ENCODE assay signal across 8 cellular contexts in the genomic region with DNA sequence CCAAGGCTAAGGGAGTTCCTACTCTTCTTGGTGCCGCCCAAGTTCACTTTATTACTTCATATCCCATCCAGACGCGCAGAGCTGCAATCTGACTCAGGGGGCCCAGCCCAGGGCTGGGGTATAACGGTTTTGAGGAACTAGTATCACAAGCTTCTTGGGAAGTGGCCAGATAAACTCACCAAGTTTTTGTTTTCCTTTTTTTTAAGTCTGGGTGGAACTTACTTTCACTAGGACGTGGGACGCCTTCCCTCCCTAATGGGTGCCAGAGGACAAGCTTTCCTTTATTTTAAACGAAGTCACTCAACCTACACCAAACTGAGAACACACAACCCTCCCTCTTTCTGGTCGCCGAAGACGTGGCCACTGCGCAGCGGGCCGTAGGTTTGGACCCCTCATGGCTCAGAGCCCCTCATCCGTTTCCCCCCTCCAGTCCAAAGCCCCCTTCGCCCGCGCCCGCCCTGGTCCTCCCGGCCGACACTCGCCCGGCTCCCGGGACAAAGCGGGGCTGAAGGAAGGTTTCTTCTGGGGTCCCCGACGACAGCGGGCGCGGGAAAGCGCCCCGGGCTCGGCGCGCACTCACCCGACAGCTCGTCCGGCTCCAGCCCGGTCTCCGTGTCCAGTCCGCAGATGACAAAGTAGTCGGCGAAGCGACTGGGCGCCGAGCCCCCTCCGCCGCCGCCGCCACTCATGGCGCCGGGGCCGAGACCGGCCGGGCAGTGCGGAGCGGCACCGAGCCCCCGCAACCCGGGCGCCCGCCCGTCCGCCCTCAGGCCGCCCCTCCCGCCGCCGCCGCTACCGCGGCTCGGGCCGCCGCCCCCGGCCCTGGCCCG. TPM values are rescaled to one million over a fixed set of nuclear protein-coding genes. Genes with fewer than 3 reads are reported as not detected.
DNase-seq lines count a peak whose midpoint lies in the region; ATAC-seq, FAIRE-seq and TF ChIP-seq lines count a peak whose summit lies in the region.

No MANE protein-coding gene starts in this region.

- H4K20me1 ChIP-seq in endothelial cell of umbilical vein (replicated peaks; ENCODE audit: control insufficient read depth, extremely low read depth, insufficient read depth, low read length): no peaks in the 10 kb centered on the region

- no peaks in the 10 kb centered on the region for H3K9me1 ChIP-seq in endothelial cell of umbilical vein (replicated peaks; ENCODE audit: control insufficient read depth, extremely low read depth, insufficient read depth, low read length)

- H3K4me3 ChIP-seq in MG63 (peak overlapping the region; percentile 98), endothelial cell of umbilical vein (replicated peaks in 1 of 3; ENCODE audit: insufficient read depth in 1 of 3, low read depth in 1 of 3, low read length in 3 of 3) (peak overlapping the region; percentile 71 to 83 (median 81)), mesendoderm (ENCODE audit: low read length) (peak overlapping the region; percentile 93)

- peaks cover 1% of the 10 kb centered on the region for H3K79me1 ChIP-seq in mesendoderm (ENCODE audit: low read length)

- peak; percentile 28 for TF ChIP-seq POLR2A in endothelial cell of umbilical vein (IDR thresholded peaks at IDR 0.05; ENCODE audit: low read depth, low read length)

- H3K4me1 ChIP-seq in ES-I3 (ENCODE audit: insufficient read depth, low read length): peaks cover 16% of the 10 kb centered on the region
- H3K4me1 ChIP-seq in endothelial cell of umbilical vein (ENCODE audit: control insufficient read depth, extremely low read depth, insufficient read depth, low read length): peaks cover 16% of the 10 kb centered on the region
- no peaks in the 10 kb centered on the region for H3K4me1 ChIP-seq in mesendoderm (ENCODE audit: control insufficient read depth, low read depth, low read length)

- WGBS in mesendoderm (ENCODE audit: extremely low coverage, insufficient coverage, low lambda C conversion rate): no CpG with 5 or more reads among the region's 75 CpGs

- H3K27me3 ChIP-seq in MG63 (no peaks in the 10 kb centered on the region), endothelial cell of umbilical vein (ENCODE audit: control insufficient read depth in 2 of 2, insufficient read depth in 2 of 2, low read length in 2 of 2) (no peaks in the 10 kb centered on the region), mesendoderm (ENCODE audit: insufficient read depth, low read length, poor library complexity) (no peaks in the 10 kb centered on the region)

- DNase-seq in H4 (ENCODE audit: low spot score) (peak; percentile 47), MG63 (peak; percentile 78), endothelial cell of umbilical vein (ENCODE audit: low read depth, low spot score) (peak; percentile 87), mesendoderm (peak; percentile 40), HTR-8/SVneo (ENCODE audit: insufficient read length, low spot score) (no peak)
- DNase-seq in activated CD4-positive, alpha-beta T cell treated with anti-CD3 and anti-CD28 coated beads, Interleukin-2, amount 50 U/mL, for 48 hours: peak; percentile 45 to 62
- peak; percentile 59 for DNase-seq in stimulated activated naive CD8-positive, alpha-beta T cell treated with anti-CD3 and anti-CD28 coated beads, Interleukin-15, Interleukin-2, amounts not matched to agents 100 U/mL and 50 U/mL, for 24 hours

- H2BK15ac ChIP-seq in mesendoderm (replicated peaks; ENCODE audit: low read depth): no peak overlapping the region

- dilution Hi-C loops in endothelial cell of umbilical vein (cut with MboI; ENCODE audit: extremely low pct_ligation_motif_present, low sequenced_read_pairs): no loop called here

- peak overlapping the region; percentile 96 for H3K18ac ChIP-seq in mesendoderm (ENCODE audit: low read length)

- no peak overlapping the region for H4K8ac ChIP-seq in mesendoderm (ENCODE audit: low read depth, low read length)

- H3K79me2 ChIP-seq in endothelial cell of umbilical vein (ENCODE audit: control insufficient read depth, insufficient read depth, low read length) (peaks cover 50% of the 10 kb centered on the region), mesendoderm (ENCODE audit: control insufficient read depth, insufficient read depth, low read length) (peaks cover 45% of the 10 kb centered on the region)

- peak overlapping the region; percentile 81 for H3K27ac ChIP-seq in endothelial cell of umbilical vein (ENCODE audit: insufficient read depth, low read depth, low read length)
- peak overlapping the region; percentile 67 for H3K27ac ChIP-seq in mesendoderm (ENCODE audit: low read depth, low read length)

- FAIRE-seq in endothelial cell of umbilical vein (lab: Jason Lieb, UNC): peak; percentile 90
- no peak for FAIRE-seq in HTR-8/SVneo (lab: Jason Lieb, UNC)

- H2BK120ac ChIP-seq in mesendoderm (ENCODE audit: low read depth, low read length): no peak overlapping the region

- H3K4me2 ChIP-seq in endothelial cell of umbilical vein (ENCODE audit: insufficient read depth, low read length): peak overlapping the region; percentile 78
- H3K4me2 ChIP-seq in mesendoderm (ENCODE audit: low read length): peak overlapping the region; percentile 98

- no peaks in the 10 kb centered on the region for H3K9me3 ChIP-seq in ES-I3 (ENCODE audit: control insufficient read depth, insufficient read depth, low read length)
- H3K9me3 ChIP-seq in MG63: no peaks in the 10 kb centered on the region
- H3K9me3 ChIP-seq in endothelial cell of umbilical vein (replicated peaks; ENCODE audit: control insufficient read depth, insufficient read depth, low read length): no peaks in the 10 kb centered on the region

- POLR2A ChIA-PET in endothelial cell of umbilical vein (lab: Charles Lee): interaction anchor here (0.6 to 1.5 kb wide), 5 partner anchors 12 to 196 kb away, joined by 3 to 11 read pairs (median 5); partner anchors contain the start of genes IPO7 and ZNF143

- BruUV-seq in endothelial cell of umbilical vein (replicated peaks; lab: Mats Ljungman, UMichigan): TSS peak; percentile 66

- H3K9ac ChIP-seq in ES-I3 (ENCODE audit: low read depth, low read length) (peak overlapping the region; percentile 75), endothelial cell of umbilical vein (replicated peaks; ENCODE audit: extremely low read depth, insufficient read depth, low read length) (peak overlapping the region; percentile 94), mesendoderm (ENCODE audit: low read length) (peak overlapping the region; percentile 93)

- H3K23ac ChIP-seq in mesendoderm (ENCODE audit: low read length): no peak overlapping the region

- peak overlapping the region; percentile 69 for H2AK5ac ChIP-seq in mesendoderm (ENCODE audit: low read length)

- ATAC-seq in stimulated activated naive CD8-positive, alpha-beta T cell treated with anti-CD3 and anti-CD28 coated beads, Interleukin-15, Interleukin-2, amounts not matched to agents 100 U/mL and 50 U/mL, for 24 hours: peak; percentile 62

- no peak overlapping the region for H4K5ac ChIP-seq in mesendoderm (ENCODE audit: low read length)

- peak overlapping the region; percentile 27 for H2AFZ ChIP-seq in endothelial cell of umbilical vein (ENCODE audit: low read depth, low read length)

- H2BK5ac ChIP-seq in mesendoderm (ENCODE audit: low read length): no peak overlapping the region

- intact Hi-C loops in endothelial cell of umbilical vein (cut with micrococcal nuclease): loop anchor here (1.0 to 10.0 kb wide), 8 partner anchors 12 to 350 kb away; partner anchors contain the start of genes AKIP1, IPO7, TMEM41B and ZNF143

- no peak for TF ChIP-seq CTCF in endothelial cell of umbilical vein (IDR thresholded peaks at IDR 0.05; ENCODE audit: extremely low read depth in 1 of 2, insufficient read depth in 1 of 2, low read depth in 1 of 2, low read length in 2 of 2)

- H3K36me3 ChIP-seq in ES-I3 (ENCODE audit: insufficient read depth, low read length) (no peaks in the 10 kb centered on the region), MG63 (peaks cover 2% of the 10 kb centered on the region; the same call in 1 of the 2 replicates), endothelial cell of umbilical vein (ENCODE audit: control insufficient read depth in 2 of 2, extremely low read depth in 1 of 2, insufficient read depth in 2 of 2, low read length in 2 of 2) (no peaks in the 10 kb centered on the region), mesendoderm (ENCODE audit: control insufficient read depth, insufficient read depth, low read length) (no peaks in the 10 kb centered on the region)

- CTCF ChIA-PET in endothelial cell of umbilical vein (lab: Charles Lee): interaction anchor here (0.6 to 2.6 kb wide), 10 partner anchors 12 to 271 kb away, joined by 3 to 10 read pairs (median 4); partner anchors contain the start of gene IPO7

- H3K56ac ChIP-seq in mesendoderm (ENCODE audit: low read length): peak overlapping the region; percentile 96

- peak overlapping the region; percentile 83 for H3K4ac ChIP-seq in mesendoderm (ENCODE audit: low read depth, low read length)

RNA-seq across cellular contexts. Expression of gene DENND5A, which starts 0.6 kb away (rescaled TPM):
- 51.2 and 56.4 TPM in 2 replicates for total RNA-seq in H4 (2014; rRNA removed; shearing (Covaris generic))
- total RNA-seq in MG63 (2014; rRNA removed; shearing (Covaris generic); ENCODE audit: low replicate concordance): 58.5 and 58.7 TPM in 2 replicates
- 116 and 117 TPM in 2 replicates for total RNA-seq in endothelial cell of umbilical vein
- polyA plus RNA-seq in endothelial cell of umbilical vein: 220 and 237 TPM in 2 replicates
- 160 and 189 TPM in 2 replicates for polyA plus RNA-seq in endothelial cell of umbilical vein (2011; cell fraction: cytosol; rRNA removed)
- 313 and 349 TPM in 2 replicates for polyA plus RNA-seq in endothelial cell of umbilical vein (2011; cell fraction: nucleus; rRNA removed)
- 86.2 and 99.2 TPM in 2 replicates for polyA plus RNA-seq in endothelial cell of umbilical vein (2012)
- 501 and 575 TPM in 2 replicates for polyA minus RNA-seq in endothelial cell of umbilical vein
- polyA minus RNA-seq in endothelial cell of umbilical vein (2011; cell fraction: cytosol; rRNA and poly(A)+ RNA removed): 70.1 TPM
- polyA minus RNA-seq in endothelial cell of umbilical vein (2011; cell fraction: nucleus; rRNA and poly(A)+ RNA removed): 253 and 436 TPM in 2 replicates
- polyA plus RNA-seq in mesendoderm (2013, experiment 1 of 2): 38.4 TPM
- 41.5 TPM for polyA plus RNA-seq in mesendoderm (2013, experiment 2 of 2)

RNA-seq across cellular contexts. Expression of gene TMEM41B, which starts 49.8 kb away (rescaled TPM):
- total RNA-seq in H4 (2014; rRNA removed; shearing (Covaris generic)): 54.7 and 68.1 TPM in 2 replicates
- 44.5 and 54.9 TPM in 2 replicates for total RNA-seq in MG63 (2014; rRNA removed; shearing (Covaris generic); ENCODE audit: low replicate concordance)
- total RNA-seq in endothelial cell of umbilical vein: 38.6 and 39.0 TPM in 2 replicates
- polyA plus RNA-seq in endothelial cell of umbilical vein: 15.2 and 16.6 TPM in 2 replicates
- polyA plus RNA-seq in endothelial cell of umbilical vein (2011; cell fraction: cytosol; rRNA removed): 10.0 and 11.6 TPM in 2 replicates
- 40.4 and 50.8 TPM in 2 replicates for polyA plus RNA-seq in endothelial cell of umbilical vein (2011; cell fraction: nucleus; rRNA removed)
- 13.6 and 20.5 TPM in 2 replicates for polyA plus RNA-seq in endothelial cell of umbilical vein (2012)
- 18.6 and 20.5 TPM in 2 replicates for polyA minus RNA-seq in endothelial cell of umbilical vein
- 22.9 TPM for polyA minus RNA-seq in endothelial cell of umbilical vein (2011; cell fraction: cytosol; rRNA and poly(A)+ RNA removed)
- polyA minus RNA-seq in endothelial cell of umbilical vein (2011; cell fraction: nucleus; rRNA and poly(A)+ RNA removed): 23.0 and 25.4 TPM in 2 replicates
- 45.8 TPM for polyA plus RNA-seq in mesendoderm (2013, experiment 1 of 2)
- polyA plus RNA-seq in mesendoderm (2013, experiment 2 of 2): 44.7 TPM
